In genomic region chr12:95608252-95609033, GRCh38 we compare ENCODE assay signal across 9 cellular contexts. TPM values are rescaled to one million over a fixed set of nuclear protein-coding genes. Genes with fewer than 3 reads are reported as not detected.
DNase-seq lines count a peak whose midpoint lies in the region; ATAC-seq, FAIRE-seq and TF ChIP-seq lines count a peak whose summit lies in the region.
"Had no signal": no experiment of that assay in that cellular context is flagged by ENCODE, and none has a peak within 500 bp of the region (broad histone marks: within the 10 kb centered on the region; RNA-seq: fewer than 3 reads in every experiment).

No MANE protein-coding gene starts in this region.

- H3K36me3 ChIP-seq in mammary epithelial cell (ENCODE audit: insufficient read depth, low read length) (no peaks in the 10 kb centered on the region), uterus (no peaks in the 10 kb centered on the region)

- intact Hi-C loops in mammary epithelial cell (cut with micrococcal nuclease) = no loop called here
- intact Hi-C loops in uterus (cut with DNase I; ENCODE audit: low total_unique reads) = no loop called here

- ATAC-seq in T-helper 17 cell (no peak), HG02885 (IDR thresholded peaks at IDR 0.05; ENCODE audit: poor library complexity, unreplicated experiment) (no peak)

- H3K4me1 ChIP-seq in mammary epithelial cell (ENCODE audit: insufficient read depth, low read length) (peaks cover 23% of the 10 kb centered on the region), uterus (no peaks in the 10 kb centered on the region)

- no peak overlapping the region for H3K9ac ChIP-seq in mammary epithelial cell (ENCODE audit: insufficient read depth, low read length)

- in situ Hi-C loops in mammary epithelial cell (cut with MboI; ENCODE audit: low sequenced_read_pairs in 2 of 2) = no loop called here

- H3K4me2 ChIP-seq in mammary epithelial cell (ENCODE audit: insufficient read depth, low read depth, low read length) = no peak overlapping the region

- H3K27ac ChIP-seq in mammary epithelial cell (ENCODE audit: insufficient read depth, low read depth, low read length) = peak overlapping the region; percentile 14
- H3K27ac ChIP-seq in uterus = peak overlapping the region; percentile 42 to 47

- no peak overlapping the region for H3K4me3 Mint-ChIP-seq in T-helper 17 cell

- dilution Hi-C loops in mammary epithelial cell (cut with HindIII; ENCODE audit: low sequenced_read_pairs) = loop anchor here (25.0 kb wide), 1 partner anchor 229 kb away; no protein-coding TSS in a partner anchor

- no peaks in the 10 kb centered on the region for H3K79me2 ChIP-seq in mammary epithelial cell (ENCODE audit: insufficient read depth, low read length)

- no peak overlapping the region for H3K27ac Mint-ChIP-seq in T-helper 17 cell

- H3K27me3 ChIP-seq in mammary epithelial cell (ENCODE audit: insufficient read depth, low read length) (no peaks in the 10 kb centered on the region), uterus (no peaks in the 10 kb centered on the region)

- H3K4me3 ChIP-seq in mammary epithelial cell (replicated peaks in 1 of 3; ENCODE audit: insufficient read depth in 1 of 3, low read depth in 2 of 3, low read length in 3 of 3) = no peak overlapping the region
- no peak overlapping the region for H3K4me3 ChIP-seq in uterus

- H4K20me1 ChIP-seq in mammary epithelial cell (ENCODE audit: insufficient read depth, low read length) = no peaks in the 10 kb centered on the region

- peak; percentile 98 for FAIRE-seq in islet of Langerhans (lab: Jason Lieb, UNC)
- FAIRE-seq: GM19239 had no signal

- H2AFZ ChIP-seq in mammary epithelial cell (ENCODE audit: low read depth, low read length) = peak overlapping the region; percentile 26

- CTCF ChIA-PET in mammary epithelial cell (lab: Charles Lee; ENCODE audit: low non-redundant PET) = no interaction called here

- no peak for TF ChIP-seq POLR2A in uterus (IDR thresholded peaks at IDR 0.05)

- TF ChIP-seq CTCF in mammary epithelial cell (conservative IDR thresholded peaks at IDR 0.05 in 1 of 2, IDR thresholded peaks at IDR 0.05 in 1 of 2; ENCODE audit: extremely low read depth in 1 of 2, insufficient read depth in 1 of 2, low read depth in 1 of 2, low read length in 2 of 2) (no peak), uterus (IDR thresholded peaks at IDR 0.05) (no peak)

- H3K4me1 Mint-ChIP-seq in T-helper 17 cell = peaks cover 3% of the 10 kb centered on the region

- DNase-seq in NCI-H345 (lab: John Stamatoyannopoulos, UW) (peak; percentile 62), NCI-H345 treated with DMSO at 0.1 percent for 48 hours (lab: John Stamatoyannopoulos, UW; ENCODE audit: unreplicated experiment) (no peak), mammary epithelial cell (peak; percentile 89), uterus (peak in 1 of 2 donors; percentile 36), T-helper 17 cell (no peak), NOMO-1 treated with DMSO at 0.1 percent for 48 hours (lab: John Stamatoyannopoulos, UW; ENCODE audit: unreplicated experiment) (no peak)

- H3K36me3 Mint-ChIP-seq in T-helper 17 cell (ENCODE audit: low read depth) = no peaks in the 10 kb centered on the region

- H3K9me3 ChIP-seq in mammary epithelial cell (replicated peaks; ENCODE audit: insufficient read depth, low read length) (no peaks in the 10 kb centered on the region), uterus (no peaks in the 10 kb centered on the region), T-helper 17 cell (ENCODE audit: control insufficient read depth, low read length, poor library complexity, severe bottlenecking) (no peaks in the 10 kb centered on the region)

- WGBS in mammary epithelial cell (ENCODE audit: low coverage, missing lambda C conversion rate) = 48% methylated on average over 13 of the region's 13 CpGs

- no TSS peak for BruUV-seq in mammary epithelial cell (replicated peaks; lab: Mats Ljungman, UMichigan)

- peaks cover 39% of the 10 kb centered on the region for H3K27me3 Mint-ChIP-seq in T-helper 17 cell

RNA-seq across cellular contexts. Expression of gene USP44, which starts 57.2 kb away (rescaled TPM):
- total RNA-seq in mammary epithelial cell = under 1 TPM in 1 of 2 donors, not detected in 1; 0.67 TPM
- 0.03 TPM for polyA plus RNA-seq in mammary epithelial cell
- polyA minus RNA-seq in mammary epithelial cell = not detected
- 1 to 10 TPM; 2.6 to 7.7 (median 5.0) TPM for total RNA-seq in uterus
- total RNA-seq in T-helper 17 cell = 1 to 10 TPM; 1.6 to 2.2 TPM

Comparison
In these comparisons a context has a peak if more than half of its experiments do, and no peak if none do; other contexts are left out.
1. DNase-seq: peak in NCI-H345 (single experiment) and mammary epithelial cell (single experiment); none in NCI-H345 treated with DMSO at 0.1 percent for 48 hours (single experiment), T-helper 17 cell (0 of 3) and NOMO-1 treated with DMSO at 0.1 percent for 48 hours (single experiment).